In genomic region chr7:6634021-6634420, GRCh38 we compare ENCODE assay signal across 24 cellular contexts.
"Had no signal": no experiment of that assay in that cellular context is flagged by ENCODE, and none has a peak within 500 bp of the region (broad histone marks: within the 10 kb centered on the region; RNA-seq: fewer than 3 reads in every experiment).

No MANE protein-coding gene starts in this region.

- H3K9me3 Mint-ChIP-seq: activated naive CD4-positive, alpha-beta T cell treated with anti-CD3 and anti-CD28 coated beads, Interleukin-2, amount 50 U/mL, for 72 hours; central memory CD8-positive, alpha-beta T cell; effector memory CD8-positive, alpha-beta T cell; natural killer cell treated with Interleukin-12 subunit alpha and Interleukin-12 subunit beta and Interleukin-15 and Interleukin-18, amount 100 ng/mL, for 72 hours had no signal

- H3K36me3 ChIP-seq: adrenal gland, ascending aorta, gastrocnemius medialis, left ventricle myocardium inferior, sigmoid colon had no signal

- H3K4me3 Mint-ChIP-seq: activated CD8-positive, alpha-beta memory T cell treated with anti-CD3 and anti-CD28 coated beads, Interleukin-2, amount 10 ng/mL, durations not matched to agents 7 days and 5 days; activated CD8-positive, alpha-beta T cell treated with anti-CD3 and anti-CD28 coated beads for 36 hours; central memory CD8-positive, alpha-beta T cell; effector memory CD8-positive, alpha-beta T cell; natural killer cell treated with Interleukin-12 subunit alpha and Interleukin-12 subunit beta and Interleukin-15 and Interleukin-18, amount 100 ng/mL, for 72 hours; stimulated activated memory B cell treated with anti-CD40 and anti-IgM and Interleukin-4, amounts not matched to agents 10 μg/mL and 1 μg/mL and 100 μg/mL, for 72 hours; T-helper 1 cell treated with Interleukin-12 subunit alpha and Interleukin-12 subunit beta and Interleukin-4 antibody, amounts not matched to agents 30 μg/mL and 1 μg/mL, for 36 hours had no signal

- DNase-seq: activated CD4-positive, alpha-beta T cell treated with anti-CD3 and anti-CD28 coated beads for 48 hours; activated CD4-positive, CD25-positive, alpha-beta regulatory T cell; activated CD8-positive, alpha-beta memory T cell treated with anti-CD3 and anti-CD28 coated beads, Interleukin-2, amount 10 ng/mL, durations not matched to agents 7 days and 5 days; activated CD8-positive, alpha-beta T cell treated with anti-CD3 and anti-CD28 coated beads for 36 hours; activated gamma-delta T cell; activated T-cell treated with anti-CD3 and anti-CD28 coated beads for 4 hours; adrenal gland; dorsolateral prefrontal cortex; effector memory CD8-positive, alpha-beta T cell; esophagus squamous epithelium; gastrocnemius medialis; hypothalamus; left ventricle myocardium inferior; mammary epithelial cell; retina; sigmoid colon; stimulated activated CD4-positive, alpha-beta T cell treated with anti-CD3 and anti-CD28 coated beads, Interleukin-15, amount 100 ng/mL, for 24 hours had no signal

- ATAC-seq: activated CD8-positive, alpha-beta memory T cell treated with anti-CD3 and anti-CD28 coated beads, Interleukin-2, amount 10 ng/mL, durations not matched to agents 7 days and 5 days; activated CD8-positive, alpha-beta T cell treated with anti-CD3 and anti-CD28 coated beads for 36 hours; activated naive CD4-positive, alpha-beta T cell treated with anti-CD3 and anti-CD28 coated beads, Interleukin-2, amount 50 U/mL, for 72 hours; effector memory CD8-positive, alpha-beta T cell; gastrocnemius medialis; natural killer cell treated with Interleukin-12 subunit alpha and Interleukin-12 subunit beta and Interleukin-15 and Interleukin-18, amount 100 ng/mL, for 72 hours; stimulated activated memory B cell treated with anti-CD40 and anti-IgM and Interleukin-4, amounts not matched to agents 10 μg/mL and 1 μg/mL and 100 μg/mL, for 72 hours had no signal

- H3K9me3 ChIP-seq: adrenal gland, ascending aorta, esophagus squamous epithelium, gastrocnemius medialis, left ventricle myocardium inferior, sigmoid colon had no signal

- H3K36me3 Mint-ChIP-seq: natural killer cell treated with Interleukin-12 subunit alpha and Interleukin-12 subunit beta and Interleukin-15 and Interleukin-18, amount 100 ng/mL, for 72 hours had no signal

- H3K27ac ChIP-seq: adrenal gland, ascending aorta, dorsolateral prefrontal cortex, esophagus squamous epithelium, gastrocnemius medialis, left ventricle myocardium inferior, sigmoid colon had no signal

- H3K27ac Mint-ChIP-seq: activated CD8-positive, alpha-beta memory T cell treated with anti-CD3 and anti-CD28 coated beads, Interleukin-2, amount 10 ng/mL, durations not matched to agents 7 days and 5 days; activated CD8-positive, alpha-beta T cell treated with anti-CD3 and anti-CD28 coated beads for 36 hours; natural killer cell treated with Interleukin-12 subunit alpha and Interleukin-12 subunit beta and Interleukin-15 and Interleukin-18, amount 100 ng/mL, for 72 hours; stimulated activated memory B cell treated with anti-CD40 and anti-IgM and Interleukin-4, amounts not matched to agents 10 μg/mL and 1 μg/mL and 100 μg/mL, for 72 hours; T-helper 1 cell treated with Interleukin-12 subunit alpha and Interleukin-12 subunit beta and Interleukin-4 antibody, amounts not matched to agents 30 μg/mL and 1 μg/mL, for 36 hours had no signal

- H3K27me3 ChIP-seq: adrenal gland, ascending aorta, dorsolateral prefrontal cortex, esophagus squamous epithelium, gastrocnemius medialis, sigmoid colon had no signal

- H3K4me2 ChIP-seq: smooth muscle cell had no signal

- H3K4me3 ChIP-seq: adrenal gland, ascending aorta, dorsolateral prefrontal cortex, esophagus squamous epithelium, gastrocnemius medialis, left ventricle myocardium inferior, sigmoid colon, smooth muscle cell had no signal

- H3K27me3 Mint-ChIP-seq: activated CD8-positive, alpha-beta memory T cell treated with anti-CD3 and anti-CD28 coated beads, Interleukin-2, amount 10 ng/mL, durations not matched to agents 7 days and 5 days; activated CD8-positive, alpha-beta T cell treated with anti-CD3 and anti-CD28 coated beads for 36 hours; central memory CD8-positive, alpha-beta T cell; effector memory CD8-positive, alpha-beta T cell; natural killer cell treated with Interleukin-12 subunit alpha and Interleukin-12 subunit beta and Interleukin-15 and Interleukin-18, amount 100 ng/mL, for 72 hours; stimulated activated memory B cell treated with anti-CD40 and anti-IgM and Interleukin-4, amounts not matched to agents 10 μg/mL and 1 μg/mL and 100 μg/mL, for 72 hours had no signal
